Comparison of ENCODE assay signal across 1 cellular context in genomic region chr19:39563408-39563807, GRCh38.
TF ChIP-seq lines count a peak whose summit lies in the region.

No MANE protein-coding gene starts in this region.

TF ChIP-seq in GM23338, 12 proteins besides CTCF, POLR2A, EP300 and RAD21 (continued from another document):
- TF ChIP-seq REST (IDR thresholded peaks at IDR 0.05; ENCODE audit: unreplicated experiment) (no peak), ZNF114 (CRISPR knock-in tag; IDR thresholded peaks at IDR 0.05) (no peak), ZNF462 (CRISPR knock-in tag; IDR thresholded peaks at IDR 0.05) (no peak), POLR2AphosphoS5 (IDR thresholded peaks at IDR 0.05; ENCODE audit: low read depth) (no peak), JUNB (IDR thresholded peaks at IDR 0.05; ENCODE audit: unreplicated experiment) (no peak), CREB1 (CRISPR knock-in tag; IDR thresholded peaks at IDR 0.05; ENCODE audit: low read depth) (no peak), EZH2 (IDR thresholded peaks at IDR 0.05; ENCODE audit: low read depth, unreplicated experiment) (no peak)
